ENCODE assay signal across 1 cellular context in genomic region chr11:64744544-64745218, GRCh38.
TF ChIP-seq lines count a peak whose summit lies in the region.

No MANE protein-coding gene starts in this region.

TF ChIP-seq in HepG2, 621 proteins besides CTCF, POLR2A, EP300 and RAD21:
- TF ChIP-seq HOXA7 (CRISPR knock-in tag; IDR thresholded peaks at IDR 0.05) (no peak), KAT2B (IDR thresholded peaks at IDR 0.05; ENCODE audit: borderline replicate concordance, low read depth, low read length) (no peak), IRF2 (CRISPR knock-in tag; IDR thresholded peaks at IDR 0.05) (no peak), HMGXB4 (CRISPR knock-in tag; IDR thresholded peaks at IDR 0.05; ENCODE audit: borderline replicate concordance in 1 of 2, low read depth in 1 of 2) (no peak), ZNF687 (CRISPR knock-in tag; IDR thresholded peaks at IDR 0.05) (no peak), ZNF749 (CRISPR knock-in tag; IDR thresholded peaks at IDR 0.05; ENCODE audit: borderline replicate concordance) (no peak), ZNF160 (CRISPR knock-in tag; IDR thresholded peaks at IDR 0.05) (no peak), ZHX1 (CRISPR knock-in tag; IDR thresholded peaks at IDR 0.05; ENCODE audit: low read depth) (no peak), JUND (CRISPR knock-in tag; IDR thresholded peaks at IDR 0.05) (no peak), ATF7-NPFF (CRISPR knock-in tag; IDR thresholded peaks at IDR 0.05; ENCODE audit: low read depth) (no peak), XBP1 (CRISPR knock-in tag; IDR thresholded peaks at IDR 0.05) (no peak), HNF1B (CRISPR knock-in tag; IDR thresholded peaks at IDR 0.05) (no peak), AKNA (CRISPR knock-in tag; IDR thresholded peaks at IDR 0.05; ENCODE audit: borderline replicate concordance) (no peak), AKAP8 (CRISPR knock-in tag; IDR thresholded peaks at IDR 0.05) (no peak), NR0B2 (CRISPR knock-in tag; IDR thresholded peaks at IDR 0.05) (no peak)
